ENCODE assay signal across 29 cellular contexts in the genomic region with DNA sequence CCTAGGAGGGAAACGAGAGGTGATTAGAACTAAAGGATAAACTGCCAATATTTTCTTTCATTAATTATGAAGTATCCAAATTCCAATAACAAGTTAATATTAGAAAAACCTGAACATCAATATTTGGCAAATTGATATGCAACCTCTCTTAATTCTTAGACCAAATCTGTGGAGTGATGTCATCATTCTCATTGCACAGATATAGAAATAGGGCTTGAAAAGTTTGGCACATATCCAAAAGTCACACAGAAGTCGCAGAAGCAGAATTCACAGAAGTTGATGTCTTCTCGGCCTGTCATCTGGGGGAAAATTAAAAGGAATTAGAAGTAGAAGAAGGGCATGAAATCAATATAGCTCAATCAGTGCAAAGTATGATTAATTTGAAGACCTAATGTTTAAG. TPM values are rescaled to one million over a fixed set of nuclear protein-coding genes. Genes with fewer than 3 reads are reported as not detected.
"Had no signal": no experiment of that assay in that cellular context is flagged by ENCODE, and none has a peak within 500 bp of the region (broad histone marks: within the 10 kb centered on the region; RNA-seq: fewer than 3 reads in every experiment).

No MANE protein-coding gene starts in this region.

- H3K36me3 ChIP-seq: adrenal gland had no signal

- H3K27me3 ChIP-seq: adrenal gland, body of pancreas, dorsolateral prefrontal cortex had no signal

- DNase-seq: activated CD4-positive, alpha-beta memory T cell treated with anti-CD3 and anti-CD28 coated beads for 36 hours; activated CD4-positive, alpha-beta T cell treated with anti-CD3 and anti-CD28 coated beads for 36 hours; activated CD4-positive, alpha-beta T cell treated with anti-CD3 and anti-CD28 coated beads, Interleukin-2, amount 10 ng/mL, durations not matched to agents 24 days and 14 days; activated CD4-positive, CD25-positive, alpha-beta regulatory T cell; activated CD4-positive, CD25-positive, alpha-beta regulatory T cell treated with anti-CD3 and anti-CD28 coated beads, Interleukin-2, amount 50 U/mL, for 72 hours; activated CD8-positive, alpha-beta memory T cell treated with anti-CD3 and anti-CD28 coated beads, Interleukin-2, amount 10 ng/mL, durations not matched to agents 7 days and 5 days; activated CD8-positive, alpha-beta memory T cell treated with anti-CD3 and anti-CD28 coated beads, Interleukin-2, amount 50 U/mL, for 4 hours; activated CD8-positive, alpha-beta T cell treated with anti-CD3 and anti-CD28 coated beads, Interleukin-2, amount 10 ng/mL, durations not matched to agents 7 days and 5 days; activated effector memory CD4-positive, alpha-beta T cell treated with anti-CD3 and anti-CD28 coated beads, Interleukin-2, amount 50 U/mL, for 16 hours; activated naive CD4-positive, alpha-beta T cell treated with anti-CD3 and anti-CD28 coated beads for 36 hours; activated naive CD8-positive, alpha-beta T cell treated with anti-CD3 and anti-CD28 coated beads for 36 hours; activated naive CD8-positive, alpha-beta T cell treated with anti-CD3 and anti-CD28 coated beads, Interleukin-2, amount 50 U/mL, for 24 hours; activated T-cell treated with anti-CD3 and anti-CD28 coated beads, Interleukin-2, amount 50 U/mL, for 1 hour; activated T-cell treated with anti-CD3 and anti-CD28 coated beads, Interleukin-2, amount 50 U/mL, for 48 hours; adrenal gland; amygdala; aorta; body of pancreas; dorsolateral prefrontal cortex; effector memory CD4-positive, alpha-beta T cell; endodermal cell; foreskin fibroblast; head of caudate nucleus; T-helper 17 cell; T1000 had no signal

- ATAC-seq: activated CD4-positive, alpha-beta T cell treated with anti-CD3 and anti-CD28 coated beads for 36 hours; activated CD8-positive, alpha-beta memory T cell treated with anti-CD3 and anti-CD28 coated beads, Interleukin-2, amount 10 ng/mL, durations not matched to agents 7 days and 5 days; activated CD8-positive, alpha-beta T cell treated with anti-CD3 and anti-CD28 coated beads, Interleukin-2, amount 10 ng/mL, durations not matched to agents 7 days and 5 days; activated naive CD8-positive, alpha-beta T cell treated with anti-CD3 and anti-CD28 coated beads, Interleukin-2, amount 50 U/mL, for 24 hours; body of pancreas; esophagus mucosa; T-helper 17 cell had no signal

- H3K4me3 ChIP-seq: adrenal gland, body of pancreas, coronary artery, dorsolateral prefrontal cortex had no signal

- H3K9me3 ChIP-seq: adrenal gland, body of pancreas had no signal

- FAIRE-seq: frontal cortex had no signal

- H3K27ac ChIP-seq: adrenal gland, body of pancreas, coronary artery, dorsolateral prefrontal cortex had no signal

RNA-seq across cellular contexts. Expression of a gene that starts 36.9 kb away (rescaled TPM):
- total RNA-seq: activated CD4-positive, alpha-beta memory T cell treated with anti-CD3 and anti-CD28 coated beads for 36 hours; activated CD4-positive, alpha-beta T cell treated with anti-CD3 and anti-CD28 coated beads for 36 hours; activated CD4-positive, alpha-beta T cell treated with anti-CD3 and anti-CD28 coated beads, Interleukin-2, amount 10 ng/mL, durations not matched to agents 24 days and 14 days; activated CD8-positive, alpha-beta memory T cell treated with anti-CD3 and anti-CD28 coated beads for 36 hours; activated naive CD4-positive, alpha-beta T cell treated with anti-CD3 and anti-CD28 coated beads for 36 hours; activated naive CD8-positive, alpha-beta T cell treated with anti-CD3 and anti-CD28 coated beads for 36 hours; T-helper 17 cell had no signal
